In genomic region chr6:30764490-30765043, GRCh38 we compare ENCODE assay signal across 6 cellular contexts. TPM values are rescaled to one million over a fixed set of nuclear protein-coding genes. Genes with fewer than 3 reads are reported as not detected.
A peak's percentile ranks its signal among the peaks of the same experiment; 100 is the strongest.
DNase-seq lines count a peak whose midpoint lies in the region; ATAC-seq and TF ChIP-seq lines count a peak whose summit lies in the region.
"Not testable (repeated sequence)": the region's sequence is repeated elsewhere in the genome, so short reads cannot be mapped to it uniquely, and the experiment has no call there.

No MANE protein-coding gene starts in this region.

- H3K27me3 Mint-ChIP-seq in activated T-helper 1 cell treated with anti-CD3 and anti-CD28 coated beads, Interleukin-12 subunit alpha, Interleukin-12 subunit beta, Interleukin-2, Interleukin-4 antibody, amounts not matched to agents 30 ng/mL and 10 ng/mL and 1 ng/mL, durations not matched to agents 14 hours and 24 hours and 36 hours (ENCODE audit: insufficient read depth); chondrocyte (ENCODE audit: low read depth): not testable (repeated sequence)

- ATAC-seq in IMR-90 (ENCODE audit: low read depth), result not testable (repeated sequence)

- TF ChIP-seq CTCF in IMR-90 (conservative IDR thresholded peaks at IDR 0.05; ENCODE audit: low read depth, low read length); chondrocyte (IDR thresholded peaks at IDR 0.05); osteoblast (IDR thresholded peaks at IDR 0.05; ENCODE audit: extremely low read depth, low read depth, low read length): not testable (repeated sequence)

- not testable (repeated sequence) for H3K4me3 Mint-ChIP-seq in activated T-helper 1 cell treated with anti-CD3 and anti-CD28 coated beads, Interleukin-12 subunit alpha, Interleukin-12 subunit beta, Interleukin-2, Interleukin-4 antibody, amounts not matched to agents 30 ng/mL and 10 ng/mL and 1 ng/mL, durations not matched to agents 14 hours and 24 hours and 36 hours; chondrocyte (ENCODE audit: unreplicated experiment)

- dilution Hi-C loops in IMR-90 (cut with HindIII; ENCODE audit: low sequenced_read_pairs, unreplicated experiment), result not testable (repeated sequence)

- not testable (repeated sequence) for H2AK9ac ChIP-seq in IMR-90 (replicated peaks; ENCODE audit: low read depth, low read length, poor library complexity)

- H2AFZ ChIP-seq in ACC112 (ENCODE audit: low read length, unreplicated experiment) (peak overlapping the region; percentile 80), osteoblast (ENCODE audit: low read length) (peak overlapping the region; percentile 64)
- H2AFZ ChIP-seq in IMR-90 (replicated peaks; ENCODE audit: low read length, poor library complexity), result not testable (repeated sequence)

- H3K9me3 ChIP-seq in IMR-90 (ENCODE audit: control insufficient read depth, insufficient read depth, low read length); iPS-20b (ENCODE audit: insufficient read depth, low read depth, low read length); osteoblast (ENCODE audit: low read depth, low read length): not testable (repeated sequence)

- not testable (repeated sequence) for TF ChIP-seq RAD21 in IMR-90 (IDR thresholded peaks at IDR 0.05; ENCODE audit: low read length)

- POLR2A ChIA-PET in IMR-90 (lab: Charles Lee; ENCODE audit: unreplicated experiment), result not testable (repeated sequence)

- H3K79me1 ChIP-seq in IMR-90 (ENCODE audit: low read depth in 1 of 2, low read length in 2 of 2), result peaks cover 0 to 32% of the 10 kb centered on the region in 2 experiments; a peak in 2 of 4 replicates

- not testable (repeated sequence) for H3K79me2 ChIP-seq in ACC112 (ENCODE audit: control insufficient read depth, insufficient read depth, low read length, unreplicated experiment); osteoblast (ENCODE audit: insufficient read depth, low read length)

- H3K27ac ChIP-seq in ACC112 (ENCODE audit: low read depth, low read length), result not testable (repeated sequence)
- H3K27ac ChIP-seq in IMR-90 (ENCODE audit: insufficient read depth, low read length), result peak overlapping the region; percentile 90; the same call in 1 of the 2 replicates
- H3K27ac ChIP-seq in iPS-20b (ENCODE audit: low read length), result peak overlapping the region; percentile 4
- H3K27ac ChIP-seq in osteoblast (ENCODE audit: low read depth, low read length), result peak overlapping the region; percentile 75

- H3K56ac ChIP-seq in IMR-90 (ENCODE audit: extremely low read depth, insufficient read depth, low read length), result not testable (repeated sequence)

- H3K9me1 ChIP-seq in IMR-90 (ENCODE audit: insufficient read depth, low read length), result peaks cover 27% of the 10 kb centered on the region

- H2BK5ac ChIP-seq in IMR-90 (ENCODE audit: low read depth, low read length, poor library complexity, severe bottlenecking), result peak overlapping the region; percentile 89

- H2BK15ac ChIP-seq in IMR-90 (ENCODE audit: low read depth, low read length), result peak overlapping the region; percentile 60

- not testable (repeated sequence) for H3K23ac ChIP-seq in IMR-90 (ENCODE audit: low read depth, low read length)

- peak overlapping the region; percentile 89 for H4K5ac ChIP-seq in IMR-90 (ENCODE audit: low read depth, low read length)

- intact Hi-C loops in IMR-90 (cut with micrococcal nuclease); activated T-helper 1 cell treated with anti-CD3 and anti-CD28 coated beads, Interleukin-12 subunit alpha, Interleukin-12 subunit beta, Interleukin-2, Interleukin-4 antibody, amounts not matched to agents 30 ng/mL and 10 ng/mL and 1 ng/mL, durations not matched to agents 14 hours and 24 hours and 36 hours (cut with micrococcal nuclease): not testable (repeated sequence)

- not testable (repeated sequence) for H3K9ac ChIP-seq in IMR-90 (ENCODE audit: low read depth, low read length)
- peak overlapping the region; percentile 60; the same call in 1 of the 2 replicates for H3K9ac ChIP-seq in iPS-20b (ENCODE audit: low read depth, low read length)

- H3K4ac ChIP-seq in IMR-90 (ENCODE audit: low read depth, low read length), result peak overlapping the region; percentile 90

- TF ChIP-seq POLR2A in IMR-90 (IDR thresholded peaks at IDR 0.05; ENCODE audit: low read depth, low read length), result not testable (repeated sequence)

- not testable (repeated sequence) for H3K4me2 ChIP-seq in IMR-90 (ENCODE audit: low read depth, low read length)
- peak overlapping the region; percentile 37 for H3K4me2 ChIP-seq in osteoblast (ENCODE audit: insufficient read depth, low read length)

- WGBS in IMR-90 (ENCODE audit: extremely low coverage in 2 of 2, insufficient read length in 1 of 2), 2 experiments, result 30% methylated on average over 3 of the region's 13 CpGs; no CpG with 5 or more reads in 1 of the 2 experiments

- peaks cover 50% of the 10 kb centered on the region for H3K4me1 Mint-ChIP-seq in activated T-helper 1 cell treated with anti-CD3 and anti-CD28 coated beads, Interleukin-12 subunit alpha, Interleukin-12 subunit beta, Interleukin-2, Interleukin-4 antibody, amounts not matched to agents 30 ng/mL and 10 ng/mL and 1 ng/mL, durations not matched to agents 14 hours and 24 hours and 36 hours (ENCODE audit: low read depth)
- peaks cover 82% of the 10 kb centered on the region for H3K4me1 Mint-ChIP-seq in chondrocyte (ENCODE audit: low read depth)

- H4K91ac ChIP-seq in IMR-90 (ENCODE audit: insufficient read depth, low read depth, low read length), result peak overlapping the region; percentile 86

- not testable (repeated sequence) for H3K36me3 Mint-ChIP-seq in activated T-helper 1 cell treated with anti-CD3 and anti-CD28 coated beads, Interleukin-12 subunit alpha, Interleukin-12 subunit beta, Interleukin-2, Interleukin-4 antibody, amounts not matched to agents 30 ng/mL and 10 ng/mL and 1 ng/mL, durations not matched to agents 14 hours and 24 hours and 36 hours (ENCODE audit: low read depth); chondrocyte (ENCODE audit: low read depth)

- H3K4me1 ChIP-seq in ACC112 (ENCODE audit: control insufficient read depth, insufficient read depth, low read length, unreplicated experiment), result peaks cover 41% of the 10 kb centered on the region
- H3K4me1 ChIP-seq in IMR-90 (ENCODE audit: control insufficient read depth, insufficient read depth, low read length), result peaks cover 28% of the 10 kb centered on the region
- H3K4me1 ChIP-seq in iPS-20b (ENCODE audit: insufficient read depth, low read length), result peaks cover 44% of the 10 kb centered on the region
- peaks cover 42% of the 10 kb centered on the region for H3K4me1 ChIP-seq in osteoblast (ENCODE audit: insufficient read depth, low read length)

- not testable (repeated sequence) for H3K36me3 ChIP-seq in ACC112 (ENCODE audit: insufficient read depth, low read length); IMR-90 (ENCODE audit: control insufficient read depth, insufficient read depth, low read length); iPS-20b (ENCODE audit: insufficient read depth, low read depth, low read length); osteoblast (ENCODE audit: insufficient read depth, low read length)

- peak overlapping the region; percentile 85 to 88; a peak in 3 of 4 replicates for H4K8ac ChIP-seq in IMR-90 (ENCODE audit: low read depth in 2 of 2, low read length in 2 of 2)

- CTCF ChIA-PET in IMR-90 (lab: Yijun Ruan, JAX), result not testable (repeated sequence)

- peak overlapping the region; percentile 73 for H3K27ac Mint-ChIP-seq in activated T-helper 1 cell treated with anti-CD3 and anti-CD28 coated beads, Interleukin-12 subunit alpha, Interleukin-12 subunit beta, Interleukin-2, Interleukin-4 antibody, amounts not matched to agents 30 ng/mL and 10 ng/mL and 1 ng/mL, durations not matched to agents 14 hours and 24 hours and 36 hours
- peak overlapping the region; percentile 95 for H3K27ac Mint-ChIP-seq in chondrocyte (ENCODE audit: unreplicated experiment)

- peak overlapping the region; percentile 90 for H3K18ac ChIP-seq in IMR-90 (ENCODE audit: low read depth, low read length)

- not testable (repeated sequence) for H4K20me1 ChIP-seq in IMR-90 (ENCODE audit: insufficient read depth, low read length); osteoblast (ENCODE audit: insufficient read depth, low read length)

- H2AK5ac ChIP-seq in IMR-90 (ENCODE audit: low read depth, low read length), result not testable (repeated sequence)

- peak overlapping the region; percentile 92 for H2BK120ac ChIP-seq in IMR-90 (ENCODE audit: low read depth, low read length)

- peak overlapping the region; percentile 68; the same call in 1 of the 2 replicates for H2BK20ac ChIP-seq in IMR-90 (ENCODE audit: low read depth, low read length)

- in situ Hi-C loops in IMR-90 (cut with MboI; ENCODE audit: low sequenced_read_pairs), result not testable (repeated sequence)

- not testable (repeated sequence) for H3K27me3 ChIP-seq in ACC112 (ENCODE audit: insufficient read depth, low read length); IMR-90 (ENCODE audit: control insufficient read depth, insufficient read depth, low read length); iPS-20b (ENCODE audit: insufficient read depth, low read length); osteoblast (ENCODE audit: insufficient read depth, low read length)

- not testable (repeated sequence) for DNase-seq in IMR-90; activated T-helper 1 cell treated with anti-CD3 and anti-CD28 coated beads, Interleukin-12 subunit alpha, Interleukin-12 subunit beta, Interleukin-2, Interleukin-4 antibody, amounts not matched to agents 30 ng/mL and 10 ng/mL and 1 ng/mL, durations not matched to agents 14 hours and 24 hours and 36 hours (ENCODE audit: low spot score); chondrocyte (ENCODE audit: low spot score); osteoblast (ENCODE audit: insufficient read length, low spot score, missing footprints)

- not testable (repeated sequence) for H3K4me3 ChIP-seq in ACC112 (ENCODE audit: low read depth, low read length); IMR-90 (ENCODE audit: insufficient read depth, low read depth, low read length); osteoblast (ENCODE audit: insufficient read depth, low read length)
- peak overlapping the region; percentile 27; the same call in 1 of the 2 replicates for H3K4me3 ChIP-seq in iPS-20b (ENCODE audit: low read length)

- BruUV-seq in IMR-90 (replicated peaks; lab: Mats Ljungman, UMichigan), result not testable (repeated sequence)

- H3K9me3 Mint-ChIP-seq in activated T-helper 1 cell treated with anti-CD3 and anti-CD28 coated beads, Interleukin-12 subunit alpha, Interleukin-12 subunit beta, Interleukin-2, Interleukin-4 antibody, amounts not matched to agents 30 ng/mL and 10 ng/mL and 1 ng/mL, durations not matched to agents 14 hours and 24 hours and 36 hours; chondrocyte (ENCODE audit: low read depth): not testable (repeated sequence)

- H3K14ac ChIP-seq in IMR-90 (replicated peaks; ENCODE audit: low read depth, low read length), result peak overlapping the region; percentile 73; the same call in 1 of the 2 replicates

RNA-seq across cellular contexts. Expression of gene IER3, which starts 20.2 kb away (rescaled TPM):
- total RNA-seq in IMR-90 (2012; rRNA removed) (38.4 and 65.8 TPM in 2 replicates), chondrocyte (332 to 354 TPM (median 333 TPM) in 3 replicates), osteoblast (29.5 and 54.6 TPM in 2 replicates)
- polyA plus RNA-seq in IMR-90 (2012; rRNA removed), result 159 and 163 TPM in 2 replicates
- polyA plus RNA-seq in IMR-90 (2012; cell fraction: cytosol; rRNA removed), result 156 and 229 TPM in 2 replicates
- 349 and 418 TPM in 2 replicates for polyA plus RNA-seq in IMR-90 (2012; cell fraction: nucleus; rRNA removed; ENCODE audit: low replicate concordance)
- total RNA-seq in activated T-helper 1 cell treated with anti-CD3 and anti-CD28 coated beads, Interleukin-12 subunit alpha, Interleukin-12 subunit beta, Interleukin-2, Interleukin-4 antibody, amounts not matched to agents 30 ng/mL and 10 ng/mL and 1 ng/mL, durations not matched to agents 14 hours and 24 hours and 36 hours, result 578 and 603 TPM in 2 replicates

RNA-seq across cellular contexts. Expression of gene FLOT1, which starts 22.1 kb away (rescaled TPM):
- total RNA-seq in IMR-90 (2012; rRNA removed), result 96.2 and 104 TPM in 2 replicates
- polyA plus RNA-seq in IMR-90 (2012; rRNA removed), result 161 and 162 TPM in 2 replicates
- 135 and 169 TPM in 2 replicates for polyA plus RNA-seq in IMR-90 (2012; cell fraction: cytosol; rRNA removed)
- polyA plus RNA-seq in IMR-90 (2012; cell fraction: nucleus; rRNA removed; ENCODE audit: low replicate concordance), result 193 and 211 TPM in 2 replicates
- total RNA-seq in activated T-helper 1 cell treated with anti-CD3 and anti-CD28 coated beads, Interleukin-12 subunit alpha, Interleukin-12 subunit beta, Interleukin-2, Interleukin-4 antibody, amounts not matched to agents 30 ng/mL and 10 ng/mL and 1 ng/mL, durations not matched to agents 14 hours and 24 hours and 36 hours, result 252 and 262 TPM in 2 replicates
- 66.8 to 72.7 TPM (median 69.1 TPM) in 3 replicates for total RNA-seq in chondrocyte
- 101 and 114 TPM in 2 replicates for total RNA-seq in osteoblast

RNA-seq across cellular contexts. Expression of gene TUBB, which starts 44.4 kb away (rescaled TPM):
- 1,207 and 1,401 TPM in 2 replicates for total RNA-seq in IMR-90 (2012; rRNA removed)
- polyA plus RNA-seq in IMR-90 (2012; rRNA removed), result 2,004 and 2,008 TPM in 2 replicates
- polyA plus RNA-seq in IMR-90 (2012; cell fraction: cytosol; rRNA removed), result 811 and 1,574 TPM in 2 replicates
- 419 and 725 TPM in 2 replicates for polyA plus RNA-seq in IMR-90 (2012; cell fraction: nucleus; rRNA removed; ENCODE audit: low replicate concordance)
- 1,001 and 1,002 TPM in 2 replicates for total RNA-seq in activated T-helper 1 cell treated with anti-CD3 and anti-CD28 coated beads, Interleukin-12 subunit alpha, Interleukin-12 subunit beta, Interleukin-2, Interleukin-4 antibody, amounts not matched to agents 30 ng/mL and 10 ng/mL and 1 ng/mL, durations not matched to agents 14 hours and 24 hours and 36 hours
- 681 to 975 TPM (median 692 TPM) in 3 replicates for total RNA-seq in chondrocyte
- total RNA-seq in osteoblast, result 509 and 605 TPM in 2 replicates

RNA-seq across cellular contexts. Expression of gene MDC1, which starts 47.5 kb away (rescaled TPM):
- total RNA-seq in IMR-90 (2012; rRNA removed) (3.6 and 4.5 TPM in 2 replicates), chondrocyte (25.5 to 33.5 TPM (median 33.1 TPM) in 3 replicates), osteoblast (5.1 and 5.3 TPM in 2 replicates)
- polyA plus RNA-seq in IMR-90 (2012; rRNA removed), result 12.1 and 12.4 TPM in 2 replicates
- polyA plus RNA-seq in IMR-90 (2012; cell fraction: cytosol; rRNA removed), result 6.0 and 8.0 TPM in 2 replicates
- polyA plus RNA-seq in IMR-90 (2012; cell fraction: nucleus; rRNA removed; ENCODE audit: low replicate concordance), result 30.2 and 33.9 TPM in 2 replicates
- 93.7 and 95.7 TPM in 2 replicates for total RNA-seq in activated T-helper 1 cell treated with anti-CD3 and anti-CD28 coated beads, Interleukin-12 subunit alpha, Interleukin-12 subunit beta, Interleukin-2, Interleukin-4 antibody, amounts not matched to agents 30 ng/mL and 10 ng/mL and 1 ng/mL, durations not matched to agents 14 hours and 24 hours and 36 hours
